In genomic region chr12:27521066-27521465, GRCh38 we compare ENCODE assay signal across 11 cellular contexts. TPM values are rescaled to one million over a fixed set of nuclear protein-coding genes. Genes with fewer than 3 reads are reported as not detected.
DNase-seq lines count a peak whose midpoint lies in the region; ATAC-seq and TF ChIP-seq lines count a peak whose summit lies in the region.
"Had no signal": no experiment of that assay in that cellular context is flagged by ENCODE, and none has a peak within 500 bp of the region (broad histone marks: within the 10 kb centered on the region; RNA-seq: fewer than 3 reads in every experiment).

No MANE protein-coding gene starts in this region.

- ATAC-seq in HG03039 (IDR thresholded peaks at IDR 0.05; ENCODE audit: unreplicated experiment), result no peak

- no peaks in the 10 kb centered on the region for H3K9me3 Mint-ChIP-seq in osteocyte (ENCODE audit: unreplicated experiment)
- H3K9me3 Mint-ChIP-seq: activated T-helper 2 cell treated with anti-CD3 and anti-CD28 coated beads, Interferon-gamma antibody, Interleukin-2, Interleukin-4, amounts not matched to agents 10 μg/mL and 5 μg/mL and 100 μg/mL, durations not matched to agents 14 hours and 24 hours and 36 hours had no signal

- no peaks in the 10 kb centered on the region for H3K27me3 Mint-ChIP-seq in osteocyte (ENCODE audit: unreplicated experiment)

- peaks cover 38% of the 10 kb centered on the region for H3K4me1 Mint-ChIP-seq in osteocyte (ENCODE audit: unreplicated experiment)

- peak overlapping the region; percentile 69 for H3K27ac Mint-ChIP-seq in osteocyte (ENCODE audit: unreplicated experiment)
- H3K27ac Mint-ChIP-seq: activated T-helper 2 cell treated with anti-CD3 and anti-CD28 coated beads, Interferon-gamma antibody, Interleukin-2, Interleukin-4, amounts not matched to agents 10 μg/mL and 5 μg/mL and 100 μg/mL, durations not matched to agents 14 hours and 24 hours and 36 hours had no signal

- H3K4me3 Mint-ChIP-seq in osteocyte (ENCODE audit: unreplicated experiment), result peak overlapping the region; percentile 26

- H3K4me3 ChIP-seq in fibroblast of mammary gland (ENCODE audit: control insufficient read depth, low read depth, low read length), result no peak overlapping the region

- TF ChIP-seq CTCF in fibroblast of mammary gland (conservative IDR thresholded peaks at IDR 0.05; ENCODE audit: control insufficient read depth, insufficient read depth, low read depth, low read length) (no peak), osteocyte (IDR thresholded peaks at IDR 0.05) (no peak)

- DNase-seq in DMS53 treated with DMSO at 0.1 percent for 48 hours (lab: John Stamatoyannopoulos, UW; ENCODE audit: unreplicated experiment), result peak; percentile 26
- peak; percentile 50 for DNase-seq in NCI-H226
- DNase-seq in fibroblast of mammary gland (ENCODE audit: low read depth), result peak; percentile 62
- DNase-seq in osteocyte (ENCODE audit: extremely low spot score, unreplicated experiment), result no peak
- DNase-seq in HUDEP-2 (lab: John Stamatoyannopoulos, UW; ENCODE audit: unreplicated experiment in 76 of 76), result no peak
- DNase-seq in Kasumi-1 (lab: John Stamatoyannopoulos, UW), result no peak
- no peak for DNase-seq in NCI-H1048 (lab: John Stamatoyannopoulos, UW)
- DNase-seq: NCI-H1694; stimulated activated CD4-positive, alpha-beta T cell treated with anti-CD3 and anti-CD28 coated beads, Interleukin-4, amount 100 ng/mL, for 24 hours had no signal

- peaks cover 2% of the 10 kb centered on the region for H3K36me3 Mint-ChIP-seq in osteocyte (ENCODE audit: unreplicated experiment)

RNA-seq across cellular contexts. Expression of gene PPFIBP1, which starts 2.9 kb away (rescaled TPM):
- total RNA-seq in osteocyte, result 81.5 and 84.1 TPM in 2 replicates

Comparison
In these comparisons a context has a peak if more than half of its experiments do, and no peak if none do; other contexts are left out.
1. DNase-seq: peak in DMS53 treated with DMSO at 0.1 percent for 48 hours (single experiment), NCI-H226 (single experiment) and fibroblast of mammary gland (single experiment); none in osteocyte (single experiment), HUDEP-2 (0 of 76), Kasumi-1 (0 of 2) and NCI-H1048 (single experiment).